In genomic region chr4:74014332-74014731, GRCh38 we compare ENCODE assay signal across 30 cellular contexts. TPM values are rescaled to one million over a fixed set of nuclear protein-coding genes. Genes with fewer than 3 reads are reported as not detected.
"Had no signal": no experiment of that assay in that cellular context is flagged by ENCODE, and none has a peak within 500 bp of the region (broad histone marks: within the 10 kb centered on the region; RNA-seq: fewer than 3 reads in every experiment).

No MANE protein-coding gene starts in this region.

- H3K36me3 ChIP-seq: heart right ventricle, left ventricle myocardium inferior, stomach, transverse colon had no signal

- H3K27ac Mint-ChIP-seq: activated CD4-positive, alpha-beta T cell treated with anti-CD3 and anti-CD28 coated beads, Interleukin-2, amount 10 ng/mL, durations not matched to agents 24 days and 14 days; activated CD8-positive, alpha-beta memory T cell treated with anti-CD3 and anti-CD28 coated beads, Interleukin-2, amount 10 ng/mL, durations not matched to agents 7 days and 5 days; activated CD8-positive, alpha-beta T cell treated with anti-CD3 and anti-CD28 coated beads for 36 hours; activated naive CD4-positive, alpha-beta T cell treated with anti-CD3 and anti-CD28 coated beads, Interleukin-2, amount 50 U/mL, for 24 hours; activated T-helper 1 cell treated with anti-CD3 and anti-CD28 coated beads, Interleukin-12 subunit alpha, Interleukin-12 subunit beta, Interleukin-2, Interleukin-4 antibody, amounts not matched to agents 30 ng/mL and 10 ng/mL and 1 ng/mL, durations not matched to agents 14 hours and 24 hours and 36 hours; brain; stimulated activated memory B cell treated with anti-CD40 and anti-IgM and Interleukin-4, amounts not matched to agents 10 μg/mL and 1 μg/mL and 100 μg/mL, for 72 hours had no signal

- H3K4me3 Mint-ChIP-seq: activated CD4-positive, alpha-beta T cell treated with anti-CD3 and anti-CD28 coated beads, Interleukin-2, amount 10 ng/mL, durations not matched to agents 24 days and 14 days; activated CD8-positive, alpha-beta memory T cell treated with anti-CD3 and anti-CD28 coated beads, Interleukin-2, amount 10 ng/mL, durations not matched to agents 7 days and 5 days; activated CD8-positive, alpha-beta T cell treated with anti-CD3 and anti-CD28 coated beads for 36 hours; activated naive CD4-positive, alpha-beta T cell treated with anti-CD3 and anti-CD28 coated beads, Interleukin-2, amount 50 U/mL, for 24 hours; activated T-helper 1 cell treated with anti-CD3 and anti-CD28 coated beads, Interleukin-12 subunit alpha, Interleukin-12 subunit beta, Interleukin-2, Interleukin-4 antibody, amounts not matched to agents 30 ng/mL and 10 ng/mL and 1 ng/mL, durations not matched to agents 14 hours and 24 hours and 36 hours; brain; naive thymus-derived CD4-positive, alpha-beta T cell; neural crest cell; stimulated activated memory B cell treated with anti-CD40 and anti-IgM and Interleukin-4, amounts not matched to agents 10 μg/mL and 1 μg/mL and 100 μg/mL, for 72 hours had no signal

- H3K27ac ChIP-seq: heart right ventricle, left ventricle myocardium inferior, stomach, transverse colon, VCaP had no signal

- H3K9me3 ChIP-seq: heart right ventricle, left ventricle myocardium inferior, stomach, transverse colon had no signal

- H3K4me1 Mint-ChIP-seq: activated naive CD4-positive, alpha-beta T cell treated with anti-CD3 and anti-CD28 coated beads, Interleukin-2, amount 50 U/mL, for 24 hours; brain; stimulated activated memory B cell treated with anti-CD40 and anti-IgM and Interleukin-4, amounts not matched to agents 10 μg/mL and 1 μg/mL and 100 μg/mL, for 72 hours had no signal

- H3K4me1 ChIP-seq: left ventricle myocardium inferior had no signal

- H3K9me3 Mint-ChIP-seq: activated CD8-positive, alpha-beta T cell treated with anti-CD3 and anti-CD28 coated beads for 36 hours; activated naive CD4-positive, alpha-beta T cell treated with anti-CD3 and anti-CD28 coated beads, Interleukin-2, amount 50 U/mL, for 24 hours; activated T-helper 1 cell treated with anti-CD3 and anti-CD28 coated beads, Interleukin-12 subunit alpha, Interleukin-12 subunit beta, Interleukin-2, Interleukin-4 antibody, amounts not matched to agents 30 ng/mL and 10 ng/mL and 1 ng/mL, durations not matched to agents 14 hours and 24 hours and 36 hours; brain; stimulated activated memory B cell treated with anti-CD40 and anti-IgM and Interleukin-4, amounts not matched to agents 10 μg/mL and 1 μg/mL and 100 μg/mL, for 72 hours had no signal

- H3K27me3 ChIP-seq: heart right ventricle, stomach, transverse colon had no signal

- H3K36me3 Mint-ChIP-seq: activated naive CD4-positive, alpha-beta T cell treated with anti-CD3 and anti-CD28 coated beads, Interleukin-2, amount 50 U/mL, for 24 hours; brain; naive thymus-derived CD4-positive, alpha-beta T cell; stimulated activated memory B cell treated with anti-CD40 and anti-IgM and Interleukin-4, amounts not matched to agents 10 μg/mL and 1 μg/mL and 100 μg/mL, for 72 hours had no signal

- FAIRE-seq: small intestine, urothelium cell line had no signal

- H3K27me3 Mint-ChIP-seq: activated CD4-positive, alpha-beta T cell treated with anti-CD3 and anti-CD28 coated beads, Interleukin-2, amount 10 ng/mL, durations not matched to agents 24 days and 14 days; activated CD8-positive, alpha-beta T cell treated with anti-CD3 and anti-CD28 coated beads for 36 hours; activated naive CD4-positive, alpha-beta T cell treated with anti-CD3 and anti-CD28 coated beads, Interleukin-2, amount 50 U/mL, for 24 hours; stimulated activated memory B cell treated with anti-CD40 and anti-IgM and Interleukin-4, amounts not matched to agents 10 μg/mL and 1 μg/mL and 100 μg/mL, for 72 hours had no signal

- H3K4me3 ChIP-seq: heart right ventricle, left ventricle myocardium inferior, stomach, transverse colon had no signal

- ATAC-seq: activated CD4-positive, CD25-positive, alpha-beta regulatory T cell treated with anti-CD3 and anti-CD28 coated beads, Interleukin-2, amount 50 U/mL, for 24 hours; activated CD8-positive, alpha-beta memory T cell treated with anti-CD3 and anti-CD28 coated beads, Interleukin-2, amount 10 ng/mL, durations not matched to agents 7 days and 5 days; activated CD8-positive, alpha-beta T cell treated with anti-CD3 and anti-CD28 coated beads for 36 hours; esophagus mucosa; heart right ventricle; naive thymus-derived CD4-positive, alpha-beta T cell; sciatic nerve had no signal

- DNase-seq: activated CD4-positive, alpha-beta T cell treated with anti-CD3 and anti-CD28 coated beads, Interleukin-2, amount 10 ng/mL, durations not matched to agents 24 days and 14 days; activated CD8-positive, alpha-beta memory T cell treated with anti-CD3 and anti-CD28 coated beads, Interleukin-2, amount 10 ng/mL, durations not matched to agents 7 days and 5 days; activated CD8-positive, alpha-beta T cell treated with anti-CD3 and anti-CD28 coated beads for 36 hours; activated gamma-delta T cell; activated T-cell treated with anti-CD3 and anti-CD28 coated beads for 4 hours; anterior cingulate cortex; caudate nucleus; effector memory CD4-positive, alpha-beta T cell; heart right ventricle; left ventricle myocardium inferior; naive thymus-derived CD4-positive, alpha-beta T cell; occipital lobe; small intestine; stomach; transverse colon had no signal

RNA-seq across cellular contexts. Expression of gene CXCL5, which starts 15.9 kb away (rescaled TPM):
- total RNA-seq: activated CD4-positive, alpha-beta T cell treated with anti-CD3 and anti-CD28 coated beads, Interleukin-2, amount 10 ng/mL, durations not matched to agents 24 days and 14 days; activated CD8-positive, alpha-beta memory T cell treated with anti-CD3 and anti-CD28 coated beads, Interleukin-2, amount 10 ng/mL, durations not matched to agents 7 days and 5 days; activated CD8-positive, alpha-beta T cell treated with anti-CD3 and anti-CD28 coated beads for 36 hours; activated T-helper 1 cell treated with anti-CD3 and anti-CD28 coated beads, Interleukin-12 subunit alpha, Interleukin-12 subunit beta, Interleukin-2, Interleukin-4 antibody, amounts not matched to agents 30 ng/mL and 10 ng/mL and 1 ng/mL, durations not matched to agents 14 hours and 24 hours and 36 hours; left ventricle myocardium inferior; T-helper 2 cell treated with Interferon-gamma antibody and Interleukin-4, amounts not matched to agents 100 ng/mL and 5 ng/mL, for 36 hours had no signal
- polyA plus RNA-seq: naive thymus-derived CD4-positive, alpha-beta T cell had no signal

RNA-seq across cellular contexts. Expression of gene CXCL3, which starts 24.2 kb away (rescaled TPM):
- total RNA-seq: activated CD4-positive, alpha-beta T cell treated with anti-CD3 and anti-CD28 coated beads, Interleukin-2, amount 10 ng/mL, durations not matched to agents 24 days and 14 days; activated CD8-positive, alpha-beta memory T cell treated with anti-CD3 and anti-CD28 coated beads, Interleukin-2, amount 10 ng/mL, durations not matched to agents 7 days and 5 days; activated CD8-positive, alpha-beta T cell treated with anti-CD3 and anti-CD28 coated beads for 36 hours; T-helper 2 cell treated with Interferon-gamma antibody and Interleukin-4, amounts not matched to agents 100 ng/mL and 5 ng/mL, for 36 hours; temporal lobe had no signal
- polyA plus RNA-seq: naive thymus-derived CD4-positive, alpha-beta T cell had no signal

RNA-seq across cellular contexts. Expression of gene PPBP, which starts 26.3 kb away (rescaled TPM):
- total RNA-seq: activated CD4-positive, alpha-beta T cell treated with anti-CD3 and anti-CD28 coated beads, Interleukin-2, amount 10 ng/mL, durations not matched to agents 24 days and 14 days; activated CD8-positive, alpha-beta memory T cell treated with anti-CD3 and anti-CD28 coated beads, Interleukin-2, amount 10 ng/mL, durations not matched to agents 7 days and 5 days; activated CD8-positive, alpha-beta T cell treated with anti-CD3 and anti-CD28 coated beads for 36 hours; activated T-helper 1 cell treated with anti-CD3 and anti-CD28 coated beads, Interleukin-12 subunit alpha, Interleukin-12 subunit beta, Interleukin-2, Interleukin-4 antibody, amounts not matched to agents 30 ng/mL and 10 ng/mL and 1 ng/mL, durations not matched to agents 14 hours and 24 hours and 36 hours; dermis microvascular lymphatic vessel endothelial cell; kidney epithelial cell; lung microvascular endothelial cell; neural crest cell; T-helper 2 cell treated with Interferon-gamma antibody and Interleukin-4, amounts not matched to agents 100 ng/mL and 5 ng/mL, for 36 hours; transverse colon had no signal
- polyA plus RNA-seq: naive thymus-derived CD4-positive, alpha-beta T cell; small intestine had no signal

RNA-seq across cellular contexts. Expression of gene PF4, which starts 32.5 kb away (rescaled TPM):
- total RNA-seq: activated CD4-positive, alpha-beta T cell treated with anti-CD3 and anti-CD28 coated beads, Interleukin-2, amount 10 ng/mL, durations not matched to agents 24 days and 14 days; activated CD8-positive, alpha-beta memory T cell treated with anti-CD3 and anti-CD28 coated beads, Interleukin-2, amount 10 ng/mL, durations not matched to agents 7 days and 5 days; activated CD8-positive, alpha-beta T cell treated with anti-CD3 and anti-CD28 coated beads for 36 hours; activated T-helper 1 cell treated with anti-CD3 and anti-CD28 coated beads, Interleukin-12 subunit alpha, Interleukin-12 subunit beta, Interleukin-2, Interleukin-4 antibody, amounts not matched to agents 30 ng/mL and 10 ng/mL and 1 ng/mL, durations not matched to agents 14 hours and 24 hours and 36 hours; dermis microvascular lymphatic vessel endothelial cell; esophagus mucosa; kidney epithelial cell; lung microvascular endothelial cell; neural crest cell; occipital lobe; T-helper 2 cell treated with Interferon-gamma antibody and Interleukin-4, amounts not matched to agents 100 ng/mL and 5 ng/mL, for 36 hours; transverse colon had no signal
- polyA plus RNA-seq: naive thymus-derived CD4-positive, alpha-beta T cell had no signal
